1 cellular context compared by ENCODE assay signal in genomic region chr3:50338989-50339388, GRCh38.
TF ChIP-seq lines count a peak whose summit lies in the region.

No MANE protein-coding gene starts in this region.

TF ChIP-seq in K562, 482 proteins besides CTCF, POLR2A, EP300 and RAD21:
- TF ChIP-seq YY1 (IDR thresholded peaks at IDR 0.05; ENCODE audit: borderline replicate concordance in 1 of 3, control insufficient read depth in 1 of 3, extremely low read depth in 1 of 3, insufficient read depth in 3 of 3, insufficient read length in 1 of 3, insufficient replicate concordance in 2 of 3, low read depth in 1 of 3, low read length in 2 of 3), result peak in 1 of 3 experiments; percentile 73
- 0 out of 2 replicates have a peak, but pooled peaks have one; percentile 33 for TF ChIP-seq ZNF589 (CRISPR knock-in tag; IDR thresholded peaks at IDR 0.05; ENCODE audit: low read depth)
- TF ChIP-seq, protein P1, sequence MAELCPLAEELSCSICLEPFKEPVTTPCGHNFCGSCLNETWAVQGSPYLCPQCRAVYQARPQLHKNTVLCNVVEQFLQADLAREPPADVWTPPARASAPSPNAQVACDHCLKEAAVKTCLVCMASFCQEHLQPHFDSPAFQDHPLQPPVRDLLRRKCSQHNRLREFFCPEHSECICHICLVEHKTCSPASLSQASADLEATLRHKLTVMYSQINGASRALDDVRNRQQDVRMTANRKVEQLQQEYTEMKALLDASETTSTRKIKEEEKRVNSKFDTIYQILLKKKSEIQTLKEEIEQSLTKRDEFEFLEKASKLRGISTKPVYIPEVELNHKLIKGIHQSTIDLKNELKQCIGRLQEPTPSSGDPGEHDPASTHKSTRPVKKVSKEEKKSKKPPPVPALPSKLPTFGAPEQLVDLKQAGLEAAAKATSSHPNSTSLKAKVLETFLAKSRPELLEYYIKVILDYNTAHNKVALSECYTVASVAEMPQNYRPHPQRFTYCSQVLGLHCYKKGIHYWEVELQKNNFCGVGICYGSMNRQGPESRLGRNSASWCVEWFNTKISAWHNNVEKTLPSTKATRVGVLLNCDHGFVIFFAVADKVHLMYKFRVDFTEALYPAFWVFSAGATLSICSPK (IDR thresholded peaks at IDR 0.05; ENCODE audit: borderline replicate concordance), result no peak
TF ChIP-seq in K562: peak in this region for 2.
